1 cellular context compared by ENCODE assay signal in the genomic region with DNA sequence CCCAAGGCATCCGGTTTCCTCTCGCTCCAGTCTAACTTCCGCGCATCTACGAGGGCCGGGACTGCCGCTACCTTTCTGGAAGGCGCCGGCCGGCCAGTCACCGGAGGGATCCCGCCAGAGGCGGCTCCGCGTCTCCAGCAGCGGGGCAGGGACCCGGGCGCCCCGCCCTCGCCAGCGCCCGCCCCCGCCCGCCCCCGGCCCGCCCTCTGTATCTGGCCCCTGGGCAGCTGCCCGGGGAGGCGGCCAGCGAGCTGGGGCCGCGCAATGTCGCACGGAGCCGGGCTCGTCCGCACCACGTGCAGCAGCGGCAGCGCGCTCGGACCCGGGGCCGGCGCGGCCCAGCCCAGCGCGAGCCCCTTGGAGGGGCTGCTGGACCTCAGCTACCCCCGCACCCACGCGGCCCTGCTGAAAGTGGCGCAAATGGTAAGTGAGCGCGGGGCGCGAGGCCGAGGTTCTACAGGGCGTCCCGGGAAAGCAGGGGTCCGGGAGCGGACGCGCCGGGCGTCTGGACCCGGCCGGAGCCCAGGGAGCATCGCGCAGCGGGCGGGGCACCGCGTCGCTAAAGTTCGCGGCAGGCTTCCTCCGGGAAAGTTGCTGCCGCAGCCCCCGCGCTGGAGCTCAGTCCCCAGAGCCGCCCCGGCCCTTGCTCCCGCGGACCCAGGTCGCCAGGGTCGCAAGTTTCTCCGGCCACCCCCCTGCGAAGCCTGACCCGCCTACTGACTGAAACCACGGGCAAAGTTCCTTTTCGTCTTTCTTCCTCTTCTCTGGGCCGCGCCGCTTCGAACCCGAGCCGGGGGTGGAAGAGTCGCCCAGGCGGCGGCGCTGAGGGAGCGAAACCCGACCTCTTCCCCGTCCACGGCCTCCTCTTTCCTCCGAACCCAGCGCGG.
TF ChIP-seq lines count a peak whose summit lies in the region.

A gene with protein sequence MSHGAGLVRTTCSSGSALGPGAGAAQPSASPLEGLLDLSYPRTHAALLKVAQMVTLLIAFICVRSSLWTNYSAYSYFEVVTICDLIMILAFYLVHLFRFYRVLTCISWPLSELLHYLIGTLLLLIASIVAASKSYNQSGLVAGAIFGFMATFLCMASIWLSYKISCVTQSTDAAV (plus strand): TSS at position 211 of the 887 bp plus-strand sequence. CDS start 54 bp downstream, at position 265.

TF ChIP-seq in GM12878, 131 proteins besides CTCF, POLR2A, EP300 and RAD21 (continued from another document and continues in another):
- TF ChIP-seq, protein P1, sequence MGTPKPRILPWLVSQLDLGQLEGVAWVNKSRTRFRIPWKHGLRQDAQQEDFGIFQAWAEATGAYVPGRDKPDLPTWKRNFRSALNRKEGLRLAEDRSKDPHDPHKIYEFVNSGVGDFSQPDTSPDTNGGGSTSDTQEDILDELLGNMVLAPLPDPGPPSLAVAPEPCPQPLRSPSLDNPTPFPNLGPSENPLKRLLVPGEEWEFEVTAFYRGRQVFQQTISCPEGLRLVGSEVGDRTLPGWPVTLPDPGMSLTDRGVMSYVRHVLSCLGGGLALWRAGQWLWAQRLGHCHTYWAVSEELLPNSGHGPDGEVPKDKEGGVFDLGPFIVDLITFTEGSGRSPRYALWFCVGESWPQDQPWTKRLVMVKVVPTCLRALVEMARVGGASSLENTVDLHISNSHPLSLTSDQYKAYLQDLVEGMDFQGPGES (IDR thresholded peaks at IDR 0.05) = no peak
- no peak for TF ChIP-seq YBX1 (IDR thresholded peaks at IDR 0.05)
- TF ChIP-seq HCFC1 (IDR thresholded peaks at IDR 0.05; ENCODE audit: low read length) = no peak
- TF ChIP-seq POLR2AphosphoS5 (IDR thresholded peaks at IDR 0.05; ENCODE audit: low read length) = no peak
- TF ChIP-seq ASH2L (IDR thresholded peaks at IDR 0.05; ENCODE audit: borderline replicate concordance, low read depth) = no peak
- TF ChIP-seq MTA3 (IDR thresholded peaks at IDR 0.05; ENCODE audit: borderline replicate concordance, low read length) = no peak
- TF ChIP-seq IKZF2 (IDR thresholded peaks at IDR 0.05) = peak; percentile 50 to 53; a peak in 3 of 4 replicates
- TF ChIP-seq, protein P2, sequence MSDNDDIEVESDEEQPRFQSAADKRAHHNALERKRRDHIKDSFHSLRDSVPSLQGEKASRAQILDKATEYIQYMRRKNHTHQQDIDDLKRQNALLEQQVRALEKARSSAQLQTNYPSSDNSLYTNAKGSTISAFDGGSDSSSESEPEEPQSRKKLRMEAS (IDR thresholded peaks at IDR 0.05; ENCODE audit: low read depth, low read length) = no peak
- no peak for TF ChIP-seq POU2F2 (IDR thresholded peaks at IDR 0.05; ENCODE audit: borderline replicate concordance, low read depth, low read length)
- peak; percentile 69; the same call in 1 of the 2 replicates for TF ChIP-seq DPF2 (IDR thresholded peaks at IDR 0.05)
- TF ChIP-seq ZNF24 (IDR thresholded peaks at IDR 0.05) = no peak
- TF ChIP-seq SMAD5 (IDR thresholded peaks at IDR 0.05; ENCODE audit: low read depth) = no peak
- no peak for TF ChIP-seq JUND (IDR thresholded peaks at IDR 0.05; ENCODE audit: low read depth, low read length)
- no peak for TF ChIP-seq TARDBP (IDR thresholded peaks at IDR 0.05; ENCODE audit: borderline replicate concordance)
- TF ChIP-seq HDGF (IDR thresholded peaks at IDR 0.05) = peak; percentile 55; the same call in 1 of the 2 replicates
- TF ChIP-seq WRNIP1 (IDR thresholded peaks at IDR 0.05; ENCODE audit: borderline replicate concordance, low read depth, low read length) = no peak
- no peak for TF ChIP-seq SRF (IDR thresholded peaks at IDR 0.05; ENCODE audit: low read depth in 2 of 2, low read length in 2 of 2)
- no peak for TF ChIP-seq ATF7 (IDR thresholded peaks at IDR 0.05; ENCODE audit: low read depth)
- no peak for TF ChIP-seq FOXM1 (IDR thresholded peaks at IDR 0.05; ENCODE audit: low read depth, low read length)
- TF ChIP-seq, protein P3, sequence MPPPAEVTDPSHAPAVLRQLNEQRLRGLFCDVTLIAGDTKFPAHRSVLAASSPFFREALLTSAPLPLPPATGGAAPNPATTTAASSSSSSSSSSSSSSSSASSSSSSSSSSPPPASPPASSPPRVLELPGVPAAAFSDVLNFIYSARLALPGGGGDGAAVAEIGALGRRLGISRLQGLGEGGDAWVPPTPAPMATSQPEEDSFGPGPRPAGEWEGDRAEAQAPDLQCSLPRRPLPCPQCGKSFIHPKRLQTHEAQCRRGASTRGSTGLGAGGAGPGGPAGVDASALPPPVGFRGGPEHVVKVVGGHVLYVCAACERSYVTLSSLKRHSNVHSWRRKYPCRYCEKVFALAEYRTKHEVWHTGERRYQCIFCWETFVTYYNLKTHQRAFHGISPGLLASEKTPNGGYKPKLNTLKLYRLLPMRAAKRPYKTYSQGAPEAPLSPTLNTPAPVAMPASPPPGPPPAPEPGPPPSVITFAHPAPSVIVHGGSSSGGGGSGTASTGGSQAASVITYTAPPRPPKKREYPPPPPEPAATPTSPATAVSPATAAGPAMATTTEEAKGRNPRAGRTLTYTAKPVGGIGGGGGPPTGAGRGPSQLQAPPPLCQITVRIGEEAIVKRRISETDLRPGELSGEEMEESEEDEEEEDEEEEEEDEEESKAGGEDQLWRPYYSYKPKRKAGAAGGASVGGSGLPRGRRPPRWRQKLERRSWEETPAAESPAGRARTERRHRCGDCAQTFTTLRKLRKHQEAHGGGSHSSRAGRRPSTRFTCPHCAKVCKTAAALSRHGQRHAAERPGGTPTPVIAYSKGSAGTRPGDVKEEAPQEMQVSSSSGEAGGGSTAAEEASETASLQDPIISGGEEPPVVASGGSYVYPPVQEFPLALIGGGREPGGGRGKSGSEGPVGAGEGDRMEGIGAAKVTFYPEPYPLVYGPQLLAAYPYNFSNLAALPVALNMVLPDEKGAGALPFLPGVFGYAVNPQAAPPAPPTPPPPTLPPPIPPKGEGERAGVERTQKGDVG (CRISPR knock-in tag; IDR thresholded peaks at IDR 0.05) = no peak
- TF ChIP-seq MEF2B (IDR thresholded peaks at IDR 0.05; ENCODE audit: partially characterized antibody, poor library complexity, severe bottlenecking) = no peak
- no peak for TF ChIP-seq MYC (IDR thresholded peaks at IDR 0.05; ENCODE audit: insufficient read depth, insufficient read length, insufficient replicate concordance, low read length, severe bottlenecking)
- TF ChIP-seq, protein P4, sequence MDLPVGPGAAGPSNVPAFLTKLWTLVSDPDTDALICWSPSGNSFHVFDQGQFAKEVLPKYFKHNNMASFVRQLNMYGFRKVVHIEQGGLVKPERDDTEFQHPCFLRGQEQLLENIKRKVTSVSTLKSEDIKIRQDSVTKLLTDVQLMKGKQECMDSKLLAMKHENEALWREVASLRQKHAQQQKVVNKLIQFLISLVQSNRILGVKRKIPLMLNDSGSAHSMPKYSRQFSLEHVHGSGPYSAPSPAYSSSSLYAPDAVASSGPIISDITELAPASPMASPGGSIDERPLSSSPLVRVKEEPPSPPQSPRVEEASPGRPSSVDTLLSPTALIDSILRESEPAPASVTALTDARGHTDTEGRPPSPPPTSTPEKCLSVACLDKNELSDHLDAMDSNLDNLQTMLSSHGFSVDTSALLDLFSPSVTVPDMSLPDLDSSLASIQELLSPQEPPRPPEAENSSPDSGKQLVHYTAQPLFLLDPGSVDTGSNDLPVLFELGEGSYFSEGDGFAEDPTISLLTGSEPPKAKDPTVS (IDR thresholded peaks at IDR 0.05; ENCODE audit: low read depth, low read length) = no peak
- no peak for TF ChIP-seq SIX5 (IDR thresholded peaks at IDR 0.05; ENCODE audit: low read depth, low read length, severe bottlenecking)
- no peak for TF ChIP-seq SUZ12 (IDR thresholded peaks at IDR 0.05; ENCODE audit: unreplicated experiment)
- TF ChIP-seq, protein P5, sequence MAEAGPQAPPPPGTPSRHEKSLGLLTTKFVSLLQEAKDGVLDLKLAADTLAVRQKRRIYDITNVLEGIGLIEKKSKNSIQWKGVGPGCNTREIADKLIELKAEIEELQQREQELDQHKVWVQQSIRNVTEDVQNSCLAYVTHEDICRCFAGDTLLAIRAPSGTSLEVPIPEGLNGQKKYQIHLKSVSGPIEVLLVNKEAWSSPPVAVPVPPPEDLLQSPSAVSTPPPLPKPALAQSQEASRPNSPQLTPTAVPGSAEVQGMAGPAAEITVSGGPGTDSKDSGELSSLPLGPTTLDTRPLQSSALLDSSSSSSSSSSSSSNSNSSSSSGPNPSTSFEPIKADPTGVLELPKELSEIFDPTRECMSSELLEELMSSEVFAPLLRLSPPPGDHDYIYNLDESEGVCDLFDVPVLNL (IDR thresholded peaks at IDR 0.05; ENCODE audit: low read depth, low read length) = no peak
- peak; percentile 45; the same call in 1 of the 2 replicates for TF ChIP-seq EED (IDR thresholded peaks at IDR 0.05; ENCODE audit: low read depth)
- TF ChIP-seq IKZF1 (conservative IDR thresholded peaks at IDR 0.05) = peak; percentile 79
- TF ChIP-seq EGR1 (IDR thresholded peaks at IDR 0.05; ENCODE audit: borderline replicate concordance in 1 of 2, low read depth in 2 of 2, low read length in 2 of 2) = peak in 1 of 2 experiments; percentile 22; a peak in 1 of 3 replicates
- TF ChIP-seq, protein P6, sequence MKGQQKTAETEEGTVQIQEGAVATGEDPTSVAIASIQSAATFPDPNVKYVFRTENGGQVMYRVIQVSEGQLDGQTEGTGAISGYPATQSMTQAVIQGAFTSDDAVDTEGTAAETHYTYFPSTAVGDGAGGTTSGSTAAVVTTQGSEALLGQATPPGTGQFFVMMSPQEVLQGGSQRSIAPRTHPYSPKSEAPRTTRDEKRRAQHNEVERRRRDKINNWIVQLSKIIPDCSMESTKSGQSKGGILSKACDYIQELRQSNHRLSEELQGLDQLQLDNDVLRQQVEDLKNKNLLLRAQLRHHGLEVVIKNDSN (IDR thresholded peaks at IDR 0.05; ENCODE audit: borderline replicate concordance, extremely low read length, insufficient read depth, low read depth, low read length) = no peak
- no peak for TF ChIP-seq FOXK2 (IDR thresholded peaks at IDR 0.05)
- no peak for TF ChIP-seq TBL1XR1 (IDR thresholded peaks at IDR 0.05; ENCODE audit: low read depth, low read length)
- no peak for TF ChIP-seq SPI1 (IDR thresholded peaks at IDR 0.05; ENCODE audit: borderline replicate concordance, insufficient read depth, low read depth, low read length)
- no peak for TF ChIP-seq NRF1 (conservative IDR thresholded peaks at IDR 0.05; ENCODE audit: low read depth, low read length)
- no peak for TF ChIP-seq CHD1 (IDR thresholded peaks at IDR 0.05; ENCODE audit: low read depth, low read length)
- TF ChIP-seq, protein P7, sequence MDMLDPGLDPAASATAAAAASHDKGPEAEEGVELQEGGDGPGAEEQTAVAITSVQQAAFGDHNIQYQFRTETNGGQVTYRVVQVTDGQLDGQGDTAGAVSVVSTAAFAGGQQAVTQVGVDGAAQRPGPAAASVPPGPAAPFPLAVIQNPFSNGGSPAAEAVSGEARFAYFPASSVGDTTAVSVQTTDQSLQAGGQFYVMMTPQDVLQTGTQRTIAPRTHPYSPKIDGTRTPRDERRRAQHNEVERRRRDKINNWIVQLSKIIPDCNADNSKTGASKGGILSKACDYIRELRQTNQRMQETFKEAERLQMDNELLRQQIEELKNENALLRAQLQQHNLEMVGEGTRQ (IDR thresholded peaks at IDR 0.05; ENCODE audit: borderline replicate concordance, low read depth, low read length) = no peak
- TF ChIP-seq, protein P8, sequence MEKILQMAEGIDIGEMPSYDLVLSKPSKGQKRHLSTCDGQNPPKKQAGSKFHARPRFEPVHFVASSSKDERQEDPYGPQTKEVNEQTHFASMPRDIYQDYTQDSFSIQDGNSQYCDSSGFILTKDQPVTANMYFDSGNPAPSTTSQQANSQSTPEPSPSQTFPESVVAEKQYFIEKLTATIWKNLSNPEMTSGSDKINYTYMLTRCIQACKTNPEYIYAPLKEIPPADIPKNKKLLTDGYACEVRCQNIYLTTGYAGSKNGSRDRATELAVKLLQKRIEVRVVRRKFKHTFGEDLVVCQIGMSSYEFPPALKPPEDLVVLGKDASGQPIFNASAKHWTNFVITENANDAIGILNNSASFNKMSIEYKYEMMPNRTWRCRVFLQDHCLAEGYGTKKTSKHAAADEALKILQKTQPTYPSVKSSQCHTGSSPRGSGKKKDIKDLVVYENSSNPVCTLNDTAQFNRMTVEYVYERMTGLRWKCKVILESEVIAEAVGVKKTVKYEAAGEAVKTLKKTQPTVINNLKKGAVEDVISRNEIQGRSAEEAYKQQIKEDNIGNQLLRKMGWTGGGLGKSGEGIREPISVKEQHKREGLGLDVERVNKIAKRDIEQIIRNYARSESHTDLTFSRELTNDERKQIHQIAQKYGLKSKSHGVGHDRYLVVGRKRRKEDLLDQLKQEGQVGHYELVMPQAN (conservative IDR thresholded peaks at IDR 0.05) = peak; percentile 74; the same call in 1 of the 2 replicates
- TF ChIP-seq NR2C1 (IDR thresholded peaks at IDR 0.05) = no peak
- peak; percentile 53 for TF ChIP-seq LARP7 (IDR thresholded peaks at IDR 0.05)
- TF ChIP-seq BHLHE40 (IDR thresholded peaks at IDR 0.05; ENCODE audit: borderline replicate concordance in 1 of 2, low read depth in 2 of 2, low read length in 1 of 2) = peak in 1 of 2 experiments; percentile 61; a peak in 2 of 4 replicates
- TF ChIP-seq ZNF207 (IDR thresholded peaks at IDR 0.05; ENCODE audit: borderline replicate concordance) = no peak
- TF ChIP-seq NFYA (IDR thresholded peaks at IDR 0.05; ENCODE audit: borderline replicate concordance, low read depth, low read length) = no peak
- TF ChIP-seq, protein P9, sequence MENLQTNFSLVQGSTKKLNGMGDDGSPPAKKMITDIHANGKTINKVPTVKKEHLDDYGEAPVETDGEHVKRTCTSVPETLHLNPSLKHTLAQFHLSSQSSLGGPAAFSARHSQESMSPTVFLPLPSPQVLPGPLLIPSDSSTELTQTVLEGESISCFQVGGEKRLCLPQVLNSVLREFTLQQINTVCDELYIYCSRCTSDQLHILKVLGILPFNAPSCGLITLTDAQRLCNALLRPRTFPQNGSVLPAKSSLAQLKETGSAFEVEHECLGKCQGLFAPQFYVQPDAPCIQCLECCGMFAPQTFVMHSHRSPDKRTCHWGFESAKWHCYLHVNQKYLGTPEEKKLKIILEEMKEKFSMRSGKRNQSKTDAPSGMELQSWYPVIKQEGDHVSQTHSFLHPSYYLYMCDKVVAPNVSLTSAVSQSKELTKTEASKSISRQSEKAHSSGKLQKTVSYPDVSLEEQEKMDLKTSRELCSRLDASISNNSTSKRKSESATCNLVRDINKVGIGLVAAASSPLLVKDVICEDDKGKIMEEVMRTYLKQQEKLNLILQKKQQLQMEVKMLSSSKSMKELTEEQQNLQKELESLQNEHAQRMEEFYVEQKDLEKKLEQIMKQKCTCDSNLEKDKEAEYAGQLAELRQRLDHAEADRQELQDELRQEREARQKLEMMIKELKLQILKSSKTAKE (IDR thresholded peaks at IDR 0.05; ENCODE audit: low read depth, poor library complexity, severe bottlenecking) = no peak
- no peak for TF ChIP-seq POLR2AphosphoS2 (IDR thresholded peaks at IDR 0.05; ENCODE audit: low read depth, low read length)
- no peak for TF ChIP-seq NBN (IDR thresholded peaks at IDR 0.05)
- no peak for TF ChIP-seq BRCA1 (IDR thresholded peaks at IDR 0.05; ENCODE audit: low read depth, low read length)
- TF ChIP-seq ETV6 (conservative IDR thresholded peaks at IDR 0.05 in 1 of 2, IDR thresholded peaks at IDR 0.05 in 1 of 2; ENCODE audit: borderline replicate concordance in 1 of 2, low read depth in 1 of 2) = no peak
- TF ChIP-seq ZZZ3 (IDR thresholded peaks at IDR 0.05; ENCODE audit: control insufficient read depth, insufficient read length, low read depth) = no peak
- TF ChIP-seq PML (IDR thresholded peaks at IDR 0.05; ENCODE audit: low read length) = no peak
- TF ChIP-seq MXI1 (IDR thresholded peaks at IDR 0.05; ENCODE audit: low read depth, low read length) = no peak; the same call in 1 of the 2 replicates
- no peak for TF ChIP-seq RUNX3 (IDR thresholded peaks at IDR 0.05; ENCODE audit: low read length)
